15 cellular contexts compared by ENCODE assay signal in genomic region chr9:93065321-93065720, GRCh38. TPM values are rescaled to one million over a fixed set of nuclear protein-coding genes. Genes with fewer than 3 reads are reported as not detected.
A peak's percentile ranks its signal among the peaks of the same experiment; 100 is the strongest.
DNase-seq lines count a peak whose midpoint lies in the region; ATAC-seq and TF ChIP-seq lines count a peak whose summit lies in the region.
"Had no signal": no experiment of that assay in that cellular context is flagged by ENCODE, and none has a peak within 500 bp of the region (broad histone marks: within the 10 kb centered on the region; RNA-seq: fewer than 3 reads in every experiment).

No MANE protein-coding gene starts in this region.

- no peaks in the 10 kb centered on the region for H3K27me3 ChIP-seq in CD4-positive, alpha-beta T cell (ENCODE audit: control insufficient read depth, insufficient read depth, low read length)
- H3K27me3 ChIP-seq: esophagus squamous epithelium had no signal

- peaks cover 98% of the 10 kb centered on the region for H3K4me1 Mint-ChIP-seq in CD4-positive, alpha-beta T cell (ENCODE audit: low read depth)
- H3K4me1 Mint-ChIP-seq in T-helper 17 cell: peaks cover 70% of the 10 kb centered on the region

- CTCF ChIA-PET in CD4-positive, alpha-beta T cell (lab: Charles Lee): interaction anchor here (1.3 to 1.7 kb wide), 2 partner anchors 44 to 109 kb away, joined by 3 to 4 read pairs; no protein-coding TSS in a partner anchor

- H3K27me3 Mint-ChIP-seq in CD4-positive, alpha-beta T cell: no peaks in the 10 kb centered on the region
- H3K27me3 Mint-ChIP-seq in T-helper 17 cell: no peaks in the 10 kb centered on the region

- DNase-seq in Ammon's horn (ENCODE audit: low spot score): peak; percentile 69
- no peak for DNase-seq in CD4-positive, alpha-beta T cell
- no peak for DNase-seq in T-helper 17 cell
- DNase-seq in left kidney (ENCODE audit: low read depth, low spot score): peak; percentile 31
- DNase-seq in AG08395 (ENCODE audit: low spot score): no peak
- DNase-seq: activated CD4-positive, CD25-positive, alpha-beta regulatory T cell; mesenchymal stem cell; NCI-H1105 treated with DMSO at 0.1 percent for 48 hours; NCI-H524; psoas muscle; stimulated activated CD4-positive, alpha-beta T cell treated with anti-CD3 and anti-CD28 coated beads, Interleukin-4, amount 100 ng/mL, for 24 hours had no signal

- POLR2A ChIA-PET in CD4-positive, alpha-beta T cell (lab: Charles Lee): interaction anchor here (0.7 to 5.1 kb wide), 23 partner anchors 10 to 111 kb away, joined by 3 to 163 read pairs (median 14); partner anchors contain the start of genes CARD19 and NINJ1

- no peak for ATAC-seq in CD4-positive, alpha-beta T cell (ENCODE audit: poor library complexity)
- ATAC-seq in T-helper 17 cell (no peak), GM21576 (IDR thresholded peaks at IDR 0.05; ENCODE audit: unreplicated experiment) (no peak), SK-N-SH treated with all-trans-retinoic acid at 6 μM for 48 hours (no peak), HG02938 (IDR thresholded peaks at IDR 0.05; ENCODE audit: unreplicated experiment) (no peak)
- ATAC-seq: psoas muscle had no signal

- peak overlapping the region; percentile 90 for H3K27ac ChIP-seq in CD4-positive, alpha-beta T cell (ENCODE audit: low read depth, low read length)
- H3K27ac ChIP-seq: psoas muscle had no signal

- H3K4me3 Mint-ChIP-seq in CD4-positive, alpha-beta T cell: peak overlapping the region; percentile 91
- H3K4me3 Mint-ChIP-seq in T-helper 17 cell: peak overlapping the region; percentile 88

- TF ChIP-seq CTCF in CD4-positive, alpha-beta T cell (IDR thresholded peaks at IDR 0.05): no peak

- peaks cover 85% of the 10 kb centered on the region for H3K36me3 Mint-ChIP-seq in CD4-positive, alpha-beta T cell (ENCODE audit: low read depth)
- H3K36me3 Mint-ChIP-seq in T-helper 17 cell (ENCODE audit: low read depth): peaks cover 2% of the 10 kb centered on the region

- no peaks in the 10 kb centered on the region for H3K9me3 Mint-ChIP-seq in CD4-positive, alpha-beta T cell

- peak overlapping the region; percentile 100 for H3K27ac Mint-ChIP-seq in CD4-positive, alpha-beta T cell
- peak overlapping the region; percentile 100 for H3K27ac Mint-ChIP-seq in T-helper 17 cell

- H3K9me3 ChIP-seq in CD4-positive, alpha-beta T cell (ENCODE audit: control insufficient read depth, low read length): no peaks in the 10 kb centered on the region
- no peaks in the 10 kb centered on the region for H3K9me3 ChIP-seq in T-helper 17 cell (ENCODE audit: control insufficient read depth, low read length, poor library complexity, severe bottlenecking)
- H3K9me3 ChIP-seq: esophagus squamous epithelium, psoas muscle had no signal

- intact Hi-C loops in CD4-positive, alpha-beta T cell (cut with DNase I, micrococcal nuclease): loop anchor here in 1 of 2 experiments (2.0 kb wide), 1 partner anchor 29 kb away; no protein-coding TSS in a partner anchor

TF ChIP-seq in SK-N-SH treated with all-trans-retinoic acid at 6 μM for 48 hours, 23 proteins besides CTCF, POLR2A, EP300 and RAD21 (continues in another document):
- TF ChIP-seq ZC3H10 (CRISPR knock-in tag; IDR thresholded peaks at IDR 0.05) (no peak), SNAI2 (CRISPR knock-in tag; IDR thresholded peaks at IDR 0.05) (no peak), TSHZ2 (CRISPR knock-in tag; IDR thresholded peaks at IDR 0.05) (no peak), TCF4 (CRISPR knock-in tag; IDR thresholded peaks at IDR 0.05; ENCODE audit: borderline replicate concordance) (no peak), CSRNP3 (CRISPR knock-in tag; IDR thresholded peaks at IDR 0.05) (no peak), ARNTL (CRISPR knock-in tag; IDR thresholded peaks at IDR 0.05; ENCODE audit: borderline replicate concordance, low read depth) (no peak), ZFP3 (CRISPR knock-in tag; IDR thresholded peaks at IDR 0.05) (no peak), OSR1 (CRISPR knock-in tag; IDR thresholded peaks at IDR 0.05) (no peak), ZNF565 (CRISPR knock-in tag; conservative IDR thresholded peaks at IDR 0.05; ENCODE audit: low read depth) (no peak), ESRRG (CRISPR knock-in tag; IDR thresholded peaks at IDR 0.05) (no peak), ZNF70 (CRISPR knock-in tag; IDR thresholded peaks at IDR 0.05) (no peak), RARB (CRISPR knock-in tag; IDR thresholded peaks at IDR 0.05) (no peak), CREB5 (CRISPR knock-in tag; IDR thresholded peaks at IDR 0.05; ENCODE audit: low read depth) (no peak), ZNF8 (CRISPR knock-in tag; IDR thresholded peaks at IDR 0.05) (no peak), BACH2 (CRISPR knock-in tag; IDR thresholded peaks at IDR 0.05; ENCODE audit: borderline replicate concordance) (no peak), ZFP30 (CRISPR knock-in tag; IDR thresholded peaks at IDR 0.05) (no peak), PPARA (CRISPR knock-in tag; IDR thresholded peaks at IDR 0.05; ENCODE audit: borderline replicate concordance) (no peak), PATZ1 (CRISPR knock-in tag; IDR thresholded peaks at IDR 0.05; ENCODE audit: borderline replicate concordance) (no peak), CSDC2 (CRISPR knock-in tag; IDR thresholded peaks at IDR 0.05) (no peak)

RNA-seq across cellular contexts. Expression of gene SUSD3, which starts 6.8 kb away (rescaled TPM):
- 10 to 100 TPM; 33.9 to 35.6 TPM for total RNA-seq in CD4-positive, alpha-beta T cell
- 10 to 100 TPM; 47.2 to 62.3 TPM for total RNA-seq in T-helper 17 cell

RNA-seq across cellular contexts. Expression of gene CARD19, which starts 30.7 kb away (rescaled TPM):
- 10 to 100 TPM; 38.8 to 39.2 TPM for total RNA-seq in CD4-positive, alpha-beta T cell
- 10 to 100 TPM; 45.2 to 54.4 TPM for total RNA-seq in T-helper 17 cell

Comparison
In these comparisons a context has a peak if more than half of its experiments do, and no peak if none do; other contexts are left out.
1. DNase-seq: peak in Ammon's horn (single experiment) and left kidney (single experiment); none in CD4-positive, alpha-beta T cell (0 of 10), T-helper 17 cell (0 of 3) and AG08395 (single experiment).